ENCODE assay signal across 14 cellular contexts in the genomic region with DNA sequence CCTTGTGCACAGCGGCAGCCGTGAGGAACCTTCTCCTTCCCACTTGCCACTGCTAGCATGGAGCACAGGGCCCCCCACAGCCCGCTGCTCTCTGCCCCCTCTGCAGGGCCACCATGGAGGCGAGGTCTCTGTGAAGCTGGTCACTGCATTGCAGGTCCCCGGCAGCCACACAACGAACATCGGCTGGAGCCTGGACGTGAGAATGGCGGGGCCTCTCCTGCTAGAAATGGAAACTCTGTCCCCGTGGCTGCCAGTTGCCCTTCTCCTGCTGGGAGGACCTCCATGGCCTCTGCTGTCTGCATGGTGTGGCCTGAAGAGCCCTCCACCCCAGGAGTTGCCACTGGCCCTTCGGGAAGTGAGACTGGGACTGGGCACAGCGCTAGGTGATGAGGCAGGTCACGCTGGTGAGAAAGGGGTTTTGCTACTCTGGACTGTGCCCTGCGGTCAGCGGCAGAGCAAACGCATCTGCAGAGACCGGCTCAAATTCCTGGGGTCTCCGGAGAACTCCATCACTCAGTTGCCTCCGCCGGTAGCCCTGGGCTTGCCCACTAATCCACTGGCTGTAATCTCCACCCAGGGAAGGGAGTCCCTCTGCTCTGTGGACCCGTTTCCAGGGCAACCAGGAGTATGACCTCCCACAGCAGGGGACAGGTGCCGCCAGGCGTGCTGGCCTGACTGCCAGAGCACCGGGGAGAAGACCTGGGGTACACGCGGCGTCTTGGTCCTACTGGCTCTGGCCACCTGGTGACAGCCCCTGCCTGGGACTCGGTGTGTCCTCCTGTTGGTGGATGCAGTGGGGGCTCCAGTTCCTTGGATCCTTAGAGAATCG.
"Had no signal": no experiment of that assay in that cellular context is flagged by ENCODE, and none has a peak within 500 bp of the region (broad histone marks: within the 10 kb centered on the region; RNA-seq: fewer than 3 reads in every experiment).

No MANE protein-coding gene starts in this region.

- FAIRE-seq: endometrium had no signal

- H3K9me3 ChIP-seq: heart left ventricle, left lung had no signal

- H3K9ac ChIP-seq: parathyroid adenoma had no signal

- H3K79me2 ChIP-seq: parathyroid adenoma had no signal

- H2AFZ ChIP-seq: parathyroid adenoma had no signal

- H3K27ac ChIP-seq: dorsolateral prefrontal cortex, foreskin keratinocyte, heart left ventricle, left lung, parathyroid adenoma had no signal

- H3K4me3 ChIP-seq: dorsolateral prefrontal cortex, heart left ventricle, left lung had no signal

- H3K36me3 ChIP-seq: heart left ventricle, left lung had no signal

- ATAC-seq: activated T-cell treated with anti-CD3 and anti-CD28 coated beads, Interleukin-2, amount 50 U/mL, for 72 hours; foreskin keratinocyte; heart left ventricle; left lung; right cardiac atrium had no signal

- DNase-seq: activated CD4-positive, alpha-beta T cell treated with anti-CD3 and anti-CD28 coated beads, Interleukin-2, amount 50 U/mL, for 48 hours; activated CD4-positive, CD25-positive, alpha-beta regulatory T cell treated with anti-CD3 and anti-CD28 coated beads, Interleukin-2, amount 50 U/mL, for 72 hours; activated naive CD4-positive, alpha-beta T cell; activated T-cell treated with anti-CD3 and anti-CD28 coated beads, Interleukin-2, amount 50 U/mL, for 72 hours; amygdala; foreskin keratinocyte; stimulated activated CD4-positive, alpha-beta T cell treated with anti-CD3 and anti-CD28 coated beads, Interleukin-2, amount 100 ng/mL, for 24 hours; stimulated activated naive CD4-positive, alpha-beta T cell treated with Interleukin-2 at 50 U/mL for 16 hours had no signal

- H3K27me3 ChIP-seq: foreskin keratinocyte had no signal

- H3K4me1 ChIP-seq: foreskin keratinocyte, parathyroid adenoma had no signal
